26 cellular contexts compared by ENCODE assay signal in genomic region chr9:97717866-97718265, GRCh38.
"Had no signal": no experiment of that assay in that cellular context is flagged by ENCODE, and none has a peak within 500 bp of the region (broad histone marks: within the 10 kb centered on the region; RNA-seq: fewer than 3 reads in every experiment).

No MANE protein-coding gene starts in this region.

- H3K27ac ChIP-seq: adrenal gland, ascending aorta, brain microvascular endothelial cell, coronary artery, dorsolateral prefrontal cortex had no signal

- DNase-seq: activated CD4-positive, alpha-beta memory T cell treated with anti-CD3 and anti-CD28 coated beads for 36 hours; activated CD4-positive, alpha-beta T cell treated with anti-CD3 and anti-CD28 coated beads for 36 hours; activated CD4-positive, alpha-beta T cell treated with anti-CD3 and anti-CD28 coated beads, Interleukin-2, amount 10 ng/mL, durations not matched to agents 24 days and 14 days; activated CD4-positive, CD25-positive, alpha-beta regulatory T cell; activated CD4-positive, CD25-positive, alpha-beta regulatory T cell treated with anti-CD3 and anti-CD28 coated beads, Interleukin-2, amount 50 U/mL, for 72 hours; activated CD8-positive, alpha-beta memory T cell treated with anti-CD3 and anti-CD28 coated beads, Interleukin-2, amount 10 ng/mL, durations not matched to agents 7 days and 5 days; activated CD8-positive, alpha-beta memory T cell treated with anti-CD3 and anti-CD28 coated beads, Interleukin-2, amount 50 U/mL, for 4 hours; activated CD8-positive, alpha-beta T cell treated with anti-CD3 and anti-CD28 coated beads, Interleukin-2, amount 10 ng/mL, durations not matched to agents 7 days and 5 days; activated effector memory CD4-positive, alpha-beta T cell treated with anti-CD3 and anti-CD28 coated beads, Interleukin-2, amount 50 U/mL, for 16 hours; activated naive CD4-positive, alpha-beta T cell treated with anti-CD3 and anti-CD28 coated beads for 36 hours; activated naive CD8-positive, alpha-beta T cell treated with anti-CD3 and anti-CD28 coated beads for 36 hours; activated naive CD8-positive, alpha-beta T cell treated with anti-CD3 and anti-CD28 coated beads, Interleukin-2, amount 50 U/mL, for 24 hours; activated T-cell treated with anti-CD3 and anti-CD28 coated beads, Interleukin-2, amount 50 U/mL, for 1 hour; activated T-cell treated with anti-CD3 and anti-CD28 coated beads, Interleukin-2, amount 50 U/mL, for 48 hours; adrenal gland; brain microvascular endothelial cell; dorsolateral prefrontal cortex; effector memory CD4-positive, alpha-beta T cell; endodermal cell; foreskin fibroblast; T-helper 9 cell had no signal

- H3K36me3 ChIP-seq: adrenal gland, ascending aorta, brain microvascular endothelial cell had no signal

- H3K9me3 ChIP-seq: adrenal gland, ascending aorta had no signal

- H3K4me1 ChIP-seq: adrenal gland, ascending aorta had no signal

- H3K4me3 ChIP-seq: adrenal gland, ascending aorta, coronary artery, dorsolateral prefrontal cortex had no signal

- ATAC-seq: activated CD4-positive, alpha-beta T cell treated with anti-CD3 and anti-CD28 coated beads for 36 hours; activated CD8-positive, alpha-beta memory T cell treated with anti-CD3 and anti-CD28 coated beads, Interleukin-2, amount 10 ng/mL, durations not matched to agents 7 days and 5 days; activated CD8-positive, alpha-beta T cell treated with anti-CD3 and anti-CD28 coated beads, Interleukin-2, amount 10 ng/mL, durations not matched to agents 7 days and 5 days; activated naive CD8-positive, alpha-beta T cell treated with anti-CD3 and anti-CD28 coated beads, Interleukin-2, amount 50 U/mL, for 24 hours; esophagus mucosa had no signal

- FAIRE-seq: bronchial epithelial cell, frontal cortex had no signal

- H3K27me3 ChIP-seq: adrenal gland, ascending aorta, brain microvascular endothelial cell, dorsolateral prefrontal cortex had no signal
